ENCODE assay signal across 2 cellular contexts in the genomic region with DNA sequence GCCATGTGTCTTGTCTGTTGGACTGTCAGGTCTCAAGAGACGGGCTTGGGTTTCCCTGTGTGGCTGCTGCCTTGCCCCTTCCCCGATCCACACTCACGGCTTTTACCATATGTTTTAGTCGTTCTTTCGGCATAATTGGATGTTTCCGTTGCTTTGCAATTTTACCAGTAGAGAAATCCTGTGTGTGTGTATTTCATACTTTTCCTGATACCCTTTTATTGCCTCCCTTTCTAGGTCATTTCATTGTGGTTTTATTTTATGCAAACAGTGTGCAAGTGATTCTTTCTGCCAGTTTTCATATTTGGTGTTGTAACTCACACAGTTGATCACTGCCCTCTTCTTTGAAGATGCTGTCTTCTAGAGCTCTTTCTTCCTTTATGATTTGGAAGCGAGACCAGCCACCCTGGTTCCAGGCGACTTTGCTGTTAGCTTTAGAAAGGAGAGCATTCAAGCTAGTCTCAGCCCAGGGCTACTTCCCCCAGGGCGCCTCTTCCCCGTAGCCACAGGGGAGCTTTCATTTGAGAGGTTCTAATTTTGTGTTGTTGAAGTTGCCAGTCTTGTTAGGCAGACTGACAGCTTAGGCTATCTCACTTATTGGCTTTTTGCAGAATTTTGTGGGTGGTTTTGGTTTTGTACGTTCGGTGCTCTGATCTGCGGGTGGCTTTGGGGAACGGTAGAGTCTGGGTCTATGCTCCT.
TF ChIP-seq lines count a peak whose summit lies in the region.

No MANE protein-coding gene starts in this region.

TF ChIP-seq in HCT116, 20 proteins besides CTCF, POLR2A, EP300 and RAD21 (continued from another document):
- TF ChIP-seq, protein P1, sequence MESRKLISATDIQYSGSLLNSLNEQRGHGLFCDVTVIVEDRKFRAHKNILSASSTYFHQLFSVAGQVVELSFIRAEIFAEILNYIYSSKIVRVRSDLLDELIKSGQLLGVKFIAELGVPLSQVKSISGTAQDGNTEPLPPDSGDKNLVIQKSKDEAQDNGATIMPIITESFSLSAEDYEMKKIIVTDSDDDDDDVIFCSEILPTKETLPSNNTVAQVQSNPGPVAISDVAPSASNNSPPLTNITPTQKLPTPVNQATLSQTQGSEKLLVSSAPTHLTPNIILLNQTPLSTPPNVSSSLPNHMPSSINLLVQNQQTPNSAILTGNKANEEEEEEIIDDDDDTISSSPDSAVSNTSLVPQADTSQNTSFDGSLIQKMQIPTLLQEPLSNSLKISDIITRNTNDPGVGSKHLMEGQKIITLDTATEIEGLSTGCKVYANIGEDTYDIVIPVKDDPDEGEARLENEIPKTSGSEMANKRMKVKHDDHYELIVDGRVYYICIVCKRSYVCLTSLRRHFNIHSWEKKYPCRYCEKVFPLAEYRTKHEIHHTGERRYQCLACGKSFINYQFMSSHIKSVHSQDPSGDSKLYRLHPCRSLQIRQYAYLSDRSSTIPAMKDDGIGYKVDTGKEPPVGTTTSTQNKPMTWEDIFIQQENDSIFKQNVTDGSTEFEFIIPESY (IDR thresholded peaks at IDR 0.05; ENCODE audit: extremely low read depth, insufficient replicate concordance, low read length): no peak
- TF ChIP-seq, protein P2, sequence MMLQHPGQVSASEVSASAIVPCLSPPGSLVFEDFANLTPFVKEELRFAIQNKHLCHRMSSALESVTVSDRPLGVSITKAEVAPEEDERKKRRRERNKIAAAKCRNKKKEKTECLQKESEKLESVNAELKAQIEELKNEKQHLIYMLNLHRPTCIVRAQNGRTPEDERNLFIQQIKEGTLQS (IDR thresholded peaks at IDR 0.05): no peak
- no peak for TF ChIP-seq FOSL1 (IDR thresholded peaks at IDR 0.05; ENCODE audit: low read depth)
- no peak for TF ChIP-seq EGR1 (IDR thresholded peaks at IDR 0.05; ENCODE audit: low read depth)
- no peak for TF ChIP-seq TCF7L2 (IDR thresholded peaks at IDR 0.05; ENCODE audit: borderline replicate concordance, extremely low read depth, insufficient read depth, insufficient read length)
- TF ChIP-seq, protein P3, sequence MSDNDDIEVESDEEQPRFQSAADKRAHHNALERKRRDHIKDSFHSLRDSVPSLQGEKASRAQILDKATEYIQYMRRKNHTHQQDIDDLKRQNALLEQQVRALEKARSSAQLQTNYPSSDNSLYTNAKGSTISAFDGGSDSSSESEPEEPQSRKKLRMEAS (IDR thresholded peaks at IDR 0.05): no peak
- TF ChIP-seq, protein P4, sequence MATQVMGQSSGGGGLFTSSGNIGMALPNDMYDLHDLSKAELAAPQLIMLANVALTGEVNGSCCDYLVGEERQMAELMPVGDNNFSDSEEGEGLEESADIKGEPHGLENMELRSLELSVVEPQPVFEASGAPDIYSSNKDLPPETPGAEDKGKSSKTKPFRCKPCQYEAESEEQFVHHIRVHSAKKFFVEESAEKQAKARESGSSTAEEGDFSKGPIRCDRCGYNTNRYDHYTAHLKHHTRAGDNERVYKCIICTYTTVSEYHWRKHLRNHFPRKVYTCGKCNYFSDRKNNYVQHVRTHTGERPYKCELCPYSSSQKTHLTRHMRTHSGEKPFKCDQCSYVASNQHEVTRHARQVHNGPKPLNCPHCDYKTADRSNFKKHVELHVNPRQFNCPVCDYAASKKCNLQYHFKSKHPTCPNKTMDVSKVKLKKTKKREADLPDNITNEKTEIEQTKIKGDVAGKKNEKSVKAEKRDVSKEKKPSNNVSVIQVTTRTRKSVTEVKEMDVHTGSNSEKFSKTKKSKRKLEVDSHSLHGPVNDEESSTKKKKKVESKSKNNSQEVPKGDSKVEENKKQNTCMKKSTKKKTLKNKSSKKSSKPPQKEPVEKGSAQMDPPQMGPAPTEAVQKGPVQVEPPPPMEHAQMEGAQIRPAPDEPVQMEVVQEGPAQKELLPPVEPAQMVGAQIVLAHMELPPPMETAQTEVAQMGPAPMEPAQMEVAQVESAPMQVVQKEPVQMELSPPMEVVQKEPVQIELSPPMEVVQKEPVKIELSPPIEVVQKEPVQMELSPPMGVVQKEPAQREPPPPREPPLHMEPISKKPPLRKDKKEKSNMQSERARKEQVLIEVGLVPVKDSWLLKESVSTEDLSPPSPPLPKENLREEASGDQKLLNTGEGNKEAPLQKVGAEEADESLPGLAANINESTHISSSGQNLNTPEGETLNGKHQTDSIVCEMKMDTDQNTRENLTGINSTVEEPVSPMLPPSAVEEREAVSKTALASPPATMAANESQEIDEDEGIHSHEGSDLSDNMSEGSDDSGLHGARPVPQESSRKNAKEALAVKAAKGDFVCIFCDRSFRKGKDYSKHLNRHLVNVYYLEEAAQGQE (IDR thresholded peaks at IDR 0.05; ENCODE audit: low read depth): no peak
- no peak for TF ChIP-seq CBX3 (IDR thresholded peaks at IDR 0.05; ENCODE audit: low read depth)
- no peak for TF ChIP-seq EZH2phosphoT487 (IDR thresholded peaks at IDR 0.05; ENCODE audit: borderline replicate concordance)
- TF ChIP-seq SP1 (IDR thresholded peaks at IDR 0.05; ENCODE audit: low read depth): no peak
- no peak for TF ChIP-seq SIN3A (IDR thresholded peaks at IDR 0.05; ENCODE audit: low read depth)
- no peak for TF ChIP-seq POLR2AphosphoS5 (IDR thresholded peaks at IDR 0.05; ENCODE audit: low read depth, low read length)
- TF ChIP-seq EZH2 (IDR thresholded peaks at IDR 0.05): no peak

TF ChIP-seq in endothelial cell of umbilical vein, 7 proteins besides CTCF, POLR2A, EP300 and RAD21 (continued from another document):
- TF ChIP-seq EZH2 (IDR thresholded peaks at IDR 0.05; ENCODE audit: borderline replicate concordance, low read depth, low read length, severe bottlenecking) (no peak), FOS (IDR thresholded peaks at IDR 0.05; ENCODE audit: borderline replicate concordance, insufficient read depth, low read length) (no peak), POLR2AphosphoS5 (IDR thresholded peaks at IDR 0.05; ENCODE audit: insufficient read depth, low read depth, low read length) (no peak), JUN (IDR thresholded peaks at IDR 0.05; ENCODE audit: borderline replicate concordance, insufficient read depth, insufficient read length, low read depth) (no peak)
- TF ChIP-seq, protein P3 (IDR thresholded peaks at IDR 0.05; ENCODE audit: insufficient read depth, insufficient read length): no peak
